In genomic region chr11:72497731-72498130, GRCh38 we compare ENCODE assay signal across 18 cellular contexts.
"Had no signal": no experiment of that assay in that cellular context is flagged by ENCODE, and none has a peak within 500 bp of the region (broad histone marks: within the 10 kb centered on the region; RNA-seq: fewer than 3 reads in every experiment).

No MANE protein-coding gene starts in this region.

- H3K27ac ChIP-seq: dorsolateral prefrontal cortex, lower lobe of right lung, neutrophil, pancreas, right lobe of liver, testis, tibial artery had no signal

- DNase-seq: dorsolateral prefrontal cortex; effector CD4-positive, alpha-beta T cell; hypothalamus; immature natural killer cell; islet precursor cell; kidney glomerular epithelial cell; left colon; left ventricle myocardium superior; lower lobe of right lung; natural killer cell; pancreas; right lobe of liver; stimulated activated CD4-positive, alpha-beta T cell treated with anti-CD3 and anti-CD28 coated beads, Interleukin-4, amount 100 ng/mL, for 4 hours; stimulated activated naive CD8-positive, alpha-beta T cell treated with anti-CD3 and anti-CD28 coated beads, Interleukin-15, Interleukin-2, amounts not matched to agents 100 U/mL and 50 U/mL, for 24 hours; substantia nigra; testis; tibial artery had no signal

- H3K27me3 ChIP-seq: dorsolateral prefrontal cortex, pancreas, right lobe of liver, testis, tibial artery had no signal

- H3K4me1 ChIP-seq: lower lobe of right lung, pancreas, right lobe of liver, testis, tibial artery had no signal

- H3K36me3 ChIP-seq: lower lobe of right lung, neutrophil, pancreas, right lobe of liver, tibial artery had no signal

- H3K4me3 ChIP-seq: dorsolateral prefrontal cortex, lower lobe of right lung, pancreas, right lobe of liver, testis, tibial artery had no signal

- H3K9me3 ChIP-seq: neutrophil, pancreas, right lobe of liver, testis had no signal
